24 cellular contexts compared by ENCODE assay signal in the genomic region with DNA sequence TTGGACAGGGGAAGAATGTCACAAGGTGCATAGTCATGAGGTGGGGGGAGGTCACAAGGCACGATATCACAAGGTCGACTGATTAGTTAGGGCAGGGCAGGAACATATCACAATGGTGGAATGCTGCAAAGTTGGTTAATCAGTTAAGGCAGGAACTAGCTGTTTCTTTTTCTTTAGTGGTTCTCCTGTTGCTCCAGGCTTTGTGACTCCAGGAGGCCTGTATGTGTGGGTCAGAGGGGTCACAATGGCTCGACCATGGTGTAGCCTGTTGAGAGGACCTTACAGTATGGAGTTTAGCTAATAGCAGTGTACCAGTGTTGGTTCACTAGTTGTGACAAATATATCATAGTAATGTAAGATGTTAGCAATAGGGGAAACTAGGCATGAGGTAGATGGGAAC.
"Had no signal": no experiment of that assay in that cellular context is flagged by ENCODE, and none has a peak within 500 bp of the region (broad histone marks: within the 10 kb centered on the region; RNA-seq: fewer than 3 reads in every experiment).

No MANE protein-coding gene starts in this region.

- H3K9me3 Mint-ChIP-seq: dendritic cell treated with granulocyte-macrophage colony-stimulating factor and Interleukin-4, amounts not matched to agents 40 ng/mL and 50 ng/mL, for 4 days; effector memory CD8-positive, alpha-beta T cell had no signal

- H3K36me3 ChIP-seq: colonic mucosa, esophagus squamous epithelium, gastrocnemius medialis, heart right ventricle, left lung, lower lobe of right lung had no signal

- ATAC-seq: effector memory CD8-positive, alpha-beta T cell; esophagus mucosa; gastrocnemius medialis; heart right ventricle; left cardiac atrium; left lung; left ventricle myocardium superior; lower lobe of right lung; mucosa of descending colon had no signal

- H3K9me3 ChIP-seq: colonic mucosa, esophagus squamous epithelium, gastrocnemius medialis, heart right ventricle, left lung, lower lobe of right lung, mucosa of descending colon had no signal

- H3K36me3 Mint-ChIP-seq: mesothelial cell of epicardium had no signal

- FAIRE-seq: endothelial cell of umbilical vein, islet of Langerhans, keratinocyte had no signal

- H3K4me3 ChIP-seq: colonic mucosa, esophagus squamous epithelium, gastrocnemius medialis, heart right ventricle, left lung, lower lobe of right lung, mucosa of descending colon had no signal

- H3K27ac ChIP-seq: colonic mucosa, esophagus squamous epithelium, heart right ventricle, left lung, lower lobe of right lung had no signal

- H3K27me3 ChIP-seq: colonic mucosa, esophagus squamous epithelium, gastrocnemius medialis, heart right ventricle, left lung had no signal

- H3K4me1 ChIP-seq: colonic mucosa, left lung, lower lobe of right lung had no signal

- H3K27ac Mint-ChIP-seq: dendritic cell treated with granulocyte-macrophage colony-stimulating factor and Interleukin-4, amounts not matched to agents 40 ng/mL and 50 ng/mL, for 4 days; effector memory CD8-positive, alpha-beta T cell; mesothelial cell of epicardium had no signal

- H3K4me3 Mint-ChIP-seq: dendritic cell treated with granulocyte-macrophage colony-stimulating factor and Interleukin-4, amounts not matched to agents 40 ng/mL and 50 ng/mL, for 4 days; effector memory CD8-positive, alpha-beta T cell; mesothelial cell of epicardium had no signal

- DNase-seq: colonic mucosa; cortex of kidney; effector CD8-positive, alpha-beta T cell; effector memory CD8-positive, alpha-beta T cell; esophagus squamous epithelium; foreskin fibroblast; foreskin melanocyte; gastrocnemius medialis; glutamatergic neuron; head of caudate nucleus; heart right ventricle; hippocampal formation; left cardiac atrium; left lung; left ventricle myocardium superior; lower lobe of right lung; mesenchymal stem cell; mucosa of descending colon had no signal

- H3K27me3 Mint-ChIP-seq: dendritic cell treated with granulocyte-macrophage colony-stimulating factor and Interleukin-4, amounts not matched to agents 40 ng/mL and 50 ng/mL, for 4 days had no signal
